In genomic region chr1:155860939-155861496, GRCh38 we compare ENCODE assay signal across 9 cellular contexts. TPM values are rescaled to one million over a fixed set of nuclear protein-coding genes. Genes with fewer than 3 reads are reported as not detected.
A peak's percentile ranks its signal among the peaks of the same experiment; 100 is the strongest.
DNase-seq lines count a peak whose midpoint lies in the region; ATAC-seq and TF ChIP-seq lines count a peak whose summit lies in the region.
"Had no signal": no experiment of that assay in that cellular context is flagged by ENCODE, and none has a peak within 500 bp of the region (broad histone marks: within the 10 kb centered on the region; RNA-seq: fewer than 3 reads in every experiment).

No MANE protein-coding gene starts in this region.

- peak overlapping the region in 1 of 4 donors; percentile 55 for H3K4me3 ChIP-seq in transverse colon

- no peak for ATAC-seq in activated naive CD8-positive, alpha-beta T cell treated with anti-CD3 and anti-CD28 coated beads, Interleukin-2, amount 50 U/mL, for 24 hours
- no peak for ATAC-seq in HG03469 (IDR thresholded peaks at IDR 0.05; ENCODE audit: unreplicated experiment)

- WGBS in transverse colon (ENCODE audit: low coverage in 1 of 2), 2 donors: 50 to 66% methylated on average over 2 of the region's 2 CpGs

- H3K27me3 ChIP-seq in transverse colon: peaks cover 13% of the 10 kb centered on the region

- no peak for DNase-seq in activated naive CD4-positive, alpha-beta T cell treated with anti-CD3 and anti-CD28 coated beads for 36 hours
- DNase-seq in activated naive CD4-positive, alpha-beta T cell treated with anti-CD3 and anti-CD28 coated beads, Interleukin-2, amount 50 U/mL, for 16 hours: no peak
- no peak for DNase-seq in activated naive CD8-positive, alpha-beta T cell treated with anti-CD3 and anti-CD28 coated beads, Interleukin-2, amount 50 U/mL, for 24 hours
- peak; percentile 13 for DNase-seq in left kidney (ENCODE audit: low read depth, low spot score)
- DNase-seq in transverse colon: no peak
- no peak for DNase-seq in NCI-H2029 (lab: John Stamatoyannopoulos, UW)
- no peak for DNase-seq in SK-N-DZ (ENCODE audit: low spot score)
- DNase-seq: DND-41 had no signal

- H3K27ac Mint-ChIP-seq in activated naive CD4-positive, alpha-beta T cell treated with anti-CD3 and anti-CD28 coated beads for 36 hours: no peak overlapping the region
- H3K27ac Mint-ChIP-seq in activated naive CD8-positive, alpha-beta T cell treated with anti-CD3 and anti-CD28 coated beads, Interleukin-2, amount 50 U/mL, for 24 hours: peak overlapping the region; percentile 32

- H3K36me3 ChIP-seq in transverse colon: no peaks in the 10 kb centered on the region

- no peak for TF ChIP-seq EP300 in transverse colon (IDR thresholded peaks at IDR 0.05; ENCODE audit: low read depth)

- TF ChIP-seq POLR2A in transverse colon (IDR thresholded peaks at IDR 0.05): no peak

- no peaks in the 10 kb centered on the region for H3K9me3 ChIP-seq in transverse colon

- CTCF ChIA-PET in activated naive CD4-positive, alpha-beta T cell treated with anti-CD3 and anti-CD28 coated beads for 36 hours (lab: Charles Lee): interaction anchor here (2.4 kb wide), 1 partner anchor 22 kb away, joined by 6 read pairs; no protein-coding TSS in a partner anchor

- peak overlapping the region; percentile 87 to 92 (median 88) for H3K27ac ChIP-seq in transverse colon

- TF ChIP-seq CTCF in transverse colon (IDR thresholded peaks at IDR 0.05): no peak

- H3K9me3 Mint-ChIP-seq in activated naive CD4-positive, alpha-beta T cell treated with anti-CD3 and anti-CD28 coated beads for 36 hours: no peaks in the 10 kb centered on the region
- H3K9me3 Mint-ChIP-seq in activated naive CD8-positive, alpha-beta T cell treated with anti-CD3 and anti-CD28 coated beads, Interleukin-2, amount 50 U/mL, for 24 hours: no peaks in the 10 kb centered on the region

- peaks cover 0 to 29% (median 23%) of the 10 kb centered on the region in 4 donors for H3K4me1 ChIP-seq in transverse colon

- H3K4me3 Mint-ChIP-seq in activated naive CD4-positive, alpha-beta T cell treated with anti-CD3 and anti-CD28 coated beads for 36 hours: peak overlapping the region; percentile 100
- H3K4me3 Mint-ChIP-seq in activated naive CD8-positive, alpha-beta T cell treated with anti-CD3 and anti-CD28 coated beads, Interleukin-2, amount 50 U/mL, for 24 hours: peak overlapping the region; percentile 84

- peaks cover 4% of the 10 kb centered on the region for H3K36me3 Mint-ChIP-seq in activated naive CD4-positive, alpha-beta T cell treated with anti-CD3 and anti-CD28 coated beads for 36 hours (ENCODE audit: low read depth)
- peaks cover 2% of the 10 kb centered on the region for H3K36me3 Mint-ChIP-seq in activated naive CD8-positive, alpha-beta T cell treated with anti-CD3 and anti-CD28 coated beads, Interleukin-2, amount 50 U/mL, for 24 hours (ENCODE audit: low read depth)

- peaks cover 44% of the 10 kb centered on the region for H3K4me1 Mint-ChIP-seq in activated naive CD4-positive, alpha-beta T cell treated with anti-CD3 and anti-CD28 coated beads for 36 hours (ENCODE audit: low read depth)
- peaks cover 48% of the 10 kb centered on the region for H3K4me1 Mint-ChIP-seq in activated naive CD8-positive, alpha-beta T cell treated with anti-CD3 and anti-CD28 coated beads, Interleukin-2, amount 50 U/mL, for 24 hours

- H3K27me3 Mint-ChIP-seq in activated naive CD4-positive, alpha-beta T cell treated with anti-CD3 and anti-CD28 coated beads for 36 hours (ENCODE audit: low read depth): peaks cover 24% of the 10 kb centered on the region
- no peaks in the 10 kb centered on the region for H3K27me3 Mint-ChIP-seq in activated naive CD8-positive, alpha-beta T cell treated with anti-CD3 and anti-CD28 coated beads, Interleukin-2, amount 50 U/mL, for 24 hours

- intact Hi-C loops in activated naive CD4-positive, alpha-beta T cell treated with anti-CD3 and anti-CD28 coated beads for 36 hours (cut with micrococcal nuclease): loop anchor here (5.0 kb wide), 1 partner anchor 599 kb away; the partner anchor contains the start of gene SCAMP3
- intact Hi-C loops in transverse colon (cut with DNase I; ENCODE audit: low total_unique reads): no loop called here

- in situ Hi-C loops in transverse colon (cut with MboI; ENCODE audit: low pct_ligation_motif_present in 1 of 4, low pct_unique_long_range_greater_than_20kb in 1 of 4, low sequenced_read_pairs in 3 of 4): no loop called here

RNA-seq across cellular contexts. Expression of gene SYT11, which starts 1.7 kb away (rescaled TPM):
- 1 to 10 TPM; 6.3 to 7.0 TPM for total RNA-seq in activated naive CD4-positive, alpha-beta T cell treated with anti-CD3 and anti-CD28 coated beads for 36 hours
- 1 to 10 TPM; 2.2 to 5.9 (median 3.6) TPM for total RNA-seq in transverse colon
- polyA plus RNA-seq in SK-N-DZ (2014; cell fraction: cytosol; rRNA removed): 92.1 and 102 TPM in 2 replicates
- 34.6 and 40.4 TPM in 2 replicates for polyA plus RNA-seq in SK-N-DZ (2014; cell fraction: nucleus; rRNA removed)

RNA-seq across cellular contexts. Expression of gene GON4L, which starts 4.0 kb away (rescaled TPM):
- 10 to 100 TPM; 36.6 to 37.1 TPM for total RNA-seq in activated naive CD4-positive, alpha-beta T cell treated with anti-CD3 and anti-CD28 coated beads for 36 hours
- total RNA-seq in transverse colon: 10 to 100 TPM; 36.3 to 75.6 (median 45.6) TPM
- polyA plus RNA-seq in SK-N-DZ (2014; cell fraction: cytosol; rRNA removed): 14.5 and 18.2 TPM in 2 replicates
- 56.5 and 85.9 TPM in 2 replicates for polyA plus RNA-seq in SK-N-DZ (2014; cell fraction: nucleus; rRNA removed)

RNA-seq across cellular contexts. Expression of gene RIT1, which starts 50.1 kb away (rescaled TPM):
- 10 to 100 TPM; 17.1 to 21.3 TPM for total RNA-seq in activated naive CD4-positive, alpha-beta T cell treated with anti-CD3 and anti-CD28 coated beads for 36 hours
- total RNA-seq in transverse colon: 10 to 100 TPM in 3 of 4 donors, 1 to 10 TPM in 1; 6.4 to 23.7 (median 17.0) TPM
- 17.5 and 27.2 TPM in 2 replicates for polyA plus RNA-seq in SK-N-DZ (2014; cell fraction: cytosol; rRNA removed)
- 15.0 and 20.5 TPM in 2 replicates for polyA plus RNA-seq in SK-N-DZ (2014; cell fraction: nucleus; rRNA removed)
